Comparison of ENCODE assay signal across 1 cellular context in genomic region chr11:122486793-122487495, GRCh38.
TF ChIP-seq lines count a peak whose summit lies in the region.

No MANE protein-coding gene starts in this region.

TF ChIP-seq in SK-N-SH treated with all-trans-retinoic acid at 6 μM for 48 hours, 23 proteins besides CTCF, POLR2A, EP300 and RAD21 (continued from another document):
- TF ChIP-seq ZNF8 (CRISPR knock-in tag; IDR thresholded peaks at IDR 0.05) (no peak), TCF4 (CRISPR knock-in tag; IDR thresholded peaks at IDR 0.05; ENCODE audit: borderline replicate concordance) (no peak), SNAI2 (CRISPR knock-in tag; IDR thresholded peaks at IDR 0.05) (no peak), ZC3H10 (CRISPR knock-in tag; IDR thresholded peaks at IDR 0.05) (no peak)
TF ChIP-seq in SK-N-SH treated with all-trans-retinoic acid at 6 μM for 48 hours: peak in this region for 0.
